In the genomic region with DNA sequence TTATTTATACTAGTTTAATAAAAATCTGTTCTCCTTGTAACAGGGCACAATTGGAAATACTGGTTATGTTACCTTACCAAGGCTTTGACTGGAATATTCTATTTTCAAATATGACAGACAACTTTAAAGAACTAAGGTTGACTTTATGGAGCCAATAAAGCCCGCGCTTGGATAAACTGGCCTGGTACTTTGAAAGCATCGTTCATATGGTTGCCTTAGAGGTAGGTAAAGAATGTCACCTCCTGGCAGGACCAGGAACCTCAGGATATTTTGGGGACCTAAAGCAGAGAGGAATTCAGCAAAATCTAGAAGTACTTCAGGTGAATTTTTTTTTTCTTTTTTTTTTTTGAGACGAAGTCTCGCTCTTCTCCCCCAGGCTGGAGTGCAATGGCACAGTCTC, we compare ENCODE assay signal across 4 cellular contexts.
A peak's percentile ranks its signal among the peaks of the same experiment; 100 is the strongest.
TF ChIP-seq lines count a peak whose summit lies in the region.

No MANE protein-coding gene starts in this region.

TF ChIP-seq in SK-N-SH, 30 proteins besides CTCF, POLR2A, EP300 and RAD21:
- TF ChIP-seq, protein P1, sequence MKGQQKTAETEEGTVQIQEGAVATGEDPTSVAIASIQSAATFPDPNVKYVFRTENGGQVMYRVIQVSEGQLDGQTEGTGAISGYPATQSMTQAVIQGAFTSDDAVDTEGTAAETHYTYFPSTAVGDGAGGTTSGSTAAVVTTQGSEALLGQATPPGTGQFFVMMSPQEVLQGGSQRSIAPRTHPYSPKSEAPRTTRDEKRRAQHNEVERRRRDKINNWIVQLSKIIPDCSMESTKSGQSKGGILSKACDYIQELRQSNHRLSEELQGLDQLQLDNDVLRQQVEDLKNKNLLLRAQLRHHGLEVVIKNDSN (IDR thresholded peaks at IDR 0.05; ENCODE audit: borderline replicate concordance, low read depth) = no peak
- no peak for TF ChIP-seq GABPA (IDR thresholded peaks at IDR 0.05; ENCODE audit: low read depth)
- no peak for TF ChIP-seq POLR2AphosphoS5 (IDR thresholded peaks at IDR 0.05; ENCODE audit: low read depth, low read length)
- no peak for TF ChIP-seq RXRA (IDR thresholded peaks at IDR 0.05; ENCODE audit: borderline replicate concordance, low read depth)
- TF ChIP-seq YY1 (IDR thresholded peaks at IDR 0.05; ENCODE audit: low read depth) = no peak
- TF ChIP-seq FOSL2 (IDR thresholded peaks at IDR 0.05; ENCODE audit: borderline replicate concordance, low read depth) = no peak
- TF ChIP-seq FOXJ3 (CRISPR knock-in tag; IDR thresholded peaks at IDR 0.05) = no peak
- TF ChIP-seq ELF1 (IDR thresholded peaks at IDR 0.05) = no peak
- TF ChIP-seq, protein P2, sequence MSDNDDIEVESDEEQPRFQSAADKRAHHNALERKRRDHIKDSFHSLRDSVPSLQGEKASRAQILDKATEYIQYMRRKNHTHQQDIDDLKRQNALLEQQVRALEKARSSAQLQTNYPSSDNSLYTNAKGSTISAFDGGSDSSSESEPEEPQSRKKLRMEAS (IDR thresholded peaks at IDR 0.05; ENCODE audit: low read depth) = no peak
- TF ChIP-seq EZH2phosphoT487 (IDR thresholded peaks at IDR 0.05; ENCODE audit: borderline replicate concordance, low read depth) = no peak
- TF ChIP-seq CHD2 (IDR thresholded peaks at IDR 0.05; ENCODE audit: low read length, partially characterized antibody) = no peak
- TF ChIP-seq, protein P3, sequence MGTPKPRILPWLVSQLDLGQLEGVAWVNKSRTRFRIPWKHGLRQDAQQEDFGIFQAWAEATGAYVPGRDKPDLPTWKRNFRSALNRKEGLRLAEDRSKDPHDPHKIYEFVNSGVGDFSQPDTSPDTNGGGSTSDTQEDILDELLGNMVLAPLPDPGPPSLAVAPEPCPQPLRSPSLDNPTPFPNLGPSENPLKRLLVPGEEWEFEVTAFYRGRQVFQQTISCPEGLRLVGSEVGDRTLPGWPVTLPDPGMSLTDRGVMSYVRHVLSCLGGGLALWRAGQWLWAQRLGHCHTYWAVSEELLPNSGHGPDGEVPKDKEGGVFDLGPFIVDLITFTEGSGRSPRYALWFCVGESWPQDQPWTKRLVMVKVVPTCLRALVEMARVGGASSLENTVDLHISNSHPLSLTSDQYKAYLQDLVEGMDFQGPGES (IDR thresholded peaks at IDR 0.05; ENCODE audit: low read depth, low read length) = no peak
- no peak for TF ChIP-seq TEAD4 (IDR thresholded peaks at IDR 0.05; ENCODE audit: borderline replicate concordance, insufficient read depth)

TF ChIP-seq in SK-N-SH treated with all-trans-retinoic acid at 6 μM for 48 hours, 23 proteins besides CTCF, POLR2A, EP300 and RAD21 (continues in another document):
- TF ChIP-seq ZNF70 (CRISPR knock-in tag; IDR thresholded peaks at IDR 0.05) (no peak), BACH2 (CRISPR knock-in tag; IDR thresholded peaks at IDR 0.05; ENCODE audit: borderline replicate concordance) (no peak), ZFP3 (CRISPR knock-in tag; IDR thresholded peaks at IDR 0.05) (no peak), ESRRG (CRISPR knock-in tag; IDR thresholded peaks at IDR 0.05) (no peak), OSR1 (CRISPR knock-in tag; IDR thresholded peaks at IDR 0.05) (no peak), TOX (CRISPR knock-in tag; IDR thresholded peaks at IDR 0.05; ENCODE audit: borderline replicate concordance) (no peak), ZNF8 (CRISPR knock-in tag; IDR thresholded peaks at IDR 0.05) (no peak), PPARA (CRISPR knock-in tag; IDR thresholded peaks at IDR 0.05; ENCODE audit: borderline replicate concordance) (no peak)
- TF ChIP-seq, protein P4, sequence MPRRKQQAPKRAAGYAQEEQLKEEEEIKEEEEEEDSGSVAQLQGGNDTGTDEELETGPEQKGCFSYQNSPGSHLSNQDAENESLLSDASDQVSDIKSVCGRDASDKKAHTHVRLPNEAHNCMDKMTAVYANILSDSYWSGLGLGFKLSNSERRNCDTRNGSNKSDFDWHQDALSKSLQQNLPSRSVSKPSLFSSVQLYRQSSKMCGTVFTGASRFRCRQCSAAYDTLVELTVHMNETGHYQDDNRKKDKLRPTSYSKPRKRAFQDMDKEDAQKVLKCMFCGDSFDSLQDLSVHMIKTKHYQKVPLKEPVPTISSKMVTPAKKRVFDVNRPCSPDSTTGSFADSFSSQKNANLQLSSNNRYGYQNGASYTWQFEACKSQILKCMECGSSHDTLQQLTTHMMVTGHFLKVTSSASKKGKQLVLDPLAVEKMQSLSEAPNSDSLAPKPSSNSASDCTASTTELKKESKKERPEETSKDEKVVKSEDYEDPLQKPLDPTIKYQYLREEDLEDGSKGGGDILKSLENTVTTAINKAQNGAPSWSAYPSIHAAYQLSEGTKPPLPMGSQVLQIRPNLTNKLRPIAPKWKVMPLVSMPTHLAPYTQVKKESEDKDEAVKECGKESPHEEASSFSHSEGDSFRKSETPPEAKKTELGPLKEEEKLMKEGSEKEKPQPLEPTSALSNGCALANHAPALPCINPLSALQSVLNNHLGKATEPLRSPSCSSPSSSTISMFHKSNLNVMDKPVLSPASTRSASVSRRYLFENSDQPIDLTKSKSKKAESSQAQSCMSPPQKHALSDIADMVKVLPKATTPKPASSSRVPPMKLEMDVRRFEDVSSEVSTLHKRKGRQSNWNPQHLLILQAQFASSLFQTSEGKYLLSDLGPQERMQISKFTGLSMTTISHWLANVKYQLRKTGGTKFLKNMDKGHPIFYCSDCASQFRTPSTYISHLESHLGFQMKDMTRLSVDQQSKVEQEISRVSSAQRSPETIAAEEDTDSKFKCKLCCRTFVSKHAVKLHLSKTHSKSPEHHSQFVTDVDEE (CRISPR knock-in tag; IDR thresholded peaks at IDR 0.05) = no peak
- TF ChIP-seq, protein P5, sequence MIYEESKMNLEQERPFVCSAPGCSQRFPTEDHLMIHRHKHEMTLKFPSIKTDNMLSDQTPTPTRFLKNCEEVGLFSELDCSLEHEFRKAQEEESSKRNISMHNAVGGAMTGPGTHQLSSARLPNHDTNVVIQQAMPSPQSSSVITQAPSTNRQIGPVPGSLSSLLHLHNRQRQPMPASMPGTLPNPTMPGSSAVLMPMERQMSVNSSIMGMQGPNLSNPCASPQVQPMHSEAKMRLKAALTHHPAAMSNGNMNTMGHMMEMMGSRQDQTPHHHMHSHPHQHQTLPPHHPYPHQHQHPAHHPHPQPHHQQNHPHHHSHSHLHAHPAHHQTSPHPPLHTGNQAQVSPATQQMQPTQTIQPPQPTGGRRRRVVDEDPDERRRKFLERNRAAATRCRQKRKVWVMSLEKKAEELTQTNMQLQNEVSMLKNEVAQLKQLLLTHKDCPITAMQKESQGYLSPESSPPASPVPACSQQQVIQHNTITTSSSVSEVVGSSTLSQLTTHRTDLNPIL (CRISPR knock-in tag; IDR thresholded peaks at IDR 0.05; ENCODE audit: low read depth) = no peak

TF ChIP-seq in WTC11, 78 proteins besides CTCF, POLR2A, EP300 and RAD21:
- TF ChIP-seq FOXJ3 (CRISPR knock-in tag; IDR thresholded peaks at IDR 0.05; ENCODE audit: borderline replicate concordance) (no peak), MXD4 (CRISPR knock-in tag; IDR thresholded peaks at IDR 0.05; ENCODE audit: borderline replicate concordance) (no peak)

TF ChIP-seq in neural cell, 6 proteins besides CTCF, POLR2A, EP300 and RAD21:
- TF ChIP-seq POLR2AphosphoS5 (IDR thresholded peaks at IDR 0.05) (no peak), SMC3 (conservative IDR thresholded peaks at IDR 0.05; ENCODE audit: poor library complexity) (peak; percentile 54)
